In the genomic region with DNA sequence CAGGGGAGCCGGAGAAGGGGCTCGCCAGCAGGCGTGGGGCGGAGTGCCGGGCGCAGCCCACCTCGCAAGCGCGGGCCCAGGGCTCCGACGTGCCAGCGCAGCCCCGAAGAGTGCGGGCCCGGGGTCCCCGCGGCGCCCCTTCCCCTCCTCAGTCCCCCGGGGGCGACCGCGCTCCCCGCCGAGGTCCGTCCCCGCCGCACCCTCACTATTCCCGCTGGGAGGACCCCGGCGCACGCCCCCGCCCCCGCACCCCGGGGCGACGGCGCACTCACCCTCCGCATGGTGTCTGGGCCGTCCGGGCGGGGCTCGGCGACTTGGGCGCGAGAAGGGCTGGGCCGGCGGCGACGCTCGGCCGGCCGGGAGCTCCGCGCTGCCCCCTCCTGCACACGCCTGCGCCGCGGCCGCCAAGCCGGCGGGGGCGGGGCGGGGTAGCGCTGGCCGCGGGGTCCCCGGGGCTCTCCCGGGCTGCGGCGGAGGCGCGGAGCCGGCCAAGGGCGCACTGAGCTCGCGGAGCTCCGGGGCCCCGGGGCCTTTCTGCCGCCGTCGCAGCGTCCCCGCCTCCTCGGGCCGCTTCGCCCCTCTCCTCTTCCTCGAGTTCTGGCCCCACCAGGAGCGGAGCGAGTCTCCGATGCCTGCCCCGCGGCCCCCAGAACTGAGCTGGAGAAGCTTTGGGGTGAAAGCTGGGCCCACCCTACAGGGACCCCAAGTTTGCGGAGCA, we compare ENCODE assay signal across 8 cellular contexts.
DNase-seq lines count a peak whose midpoint lies in the region; ATAC-seq and TF ChIP-seq lines count a peak whose summit lies in the region.

No MANE protein-coding gene starts in this region.

- DNase-seq in Ammon's horn (ENCODE audit: low spot score) (peak; percentile 18), glutamatergic neuron (peak; percentile 53), psoas muscle (peak; percentile 27 to 56), kidney glomerular epithelial cell (lab: John Stamatoyannopoulos, UW) (no peak), foreskin melanocyte (no peak)

- H3K9me3 Mint-ChIP-seq in glutamatergic neuron (ENCODE audit: unreplicated experiment), result no peaks in the 10 kb centered on the region

- H3K36me3 ChIP-seq in psoas muscle (ENCODE audit: insufficient read depth in 1 of 2, low read depth in 1 of 2), result no peaks in the 10 kb centered on the region

- H3K27me3 Mint-ChIP-seq in glutamatergic neuron (ENCODE audit: unreplicated experiment), result peaks cover 10% of the 10 kb centered on the region

- TF ChIP-seq CTCF in glutamatergic neuron (IDR thresholded peaks at IDR 0.05; ENCODE audit: partially characterized antibody, unreplicated experiment) (no peak), psoas muscle (IDR thresholded peaks at IDR 0.05) (no peak)

- no peaks in the 10 kb centered on the region for H3K36me3 Mint-ChIP-seq in glutamatergic neuron (ENCODE audit: unreplicated experiment)

- H3K4me3 Mint-ChIP-seq in glutamatergic neuron (ENCODE audit: unreplicated experiment), result peak overlapping the region; percentile 87

- ATAC-seq in GM18520 (IDR thresholded peaks at IDR 0.05; ENCODE audit: unreplicated experiment) (peak; percentile 66), HG02885 (IDR thresholded peaks at IDR 0.05; ENCODE audit: poor library complexity, unreplicated experiment) (peak; percentile 87), SK-N-SH treated with all-trans-retinoic acid at 6 μM for 48 hours (peak; percentile 46; the same call in 2 of the 3 replicates), psoas muscle (peak in 3 of 4 donors; percentile 56 to 70 (median 61))

- H3K4me1 Mint-ChIP-seq in glutamatergic neuron (ENCODE audit: low read depth, unreplicated experiment), result peaks cover 1% of the 10 kb centered on the region

- H3K4me1 ChIP-seq in psoas muscle, result no peaks in the 10 kb centered on the region

- peaks cover 5 to 86% (median 11%) of the 10 kb centered on the region in 3 donors for H3K27me3 ChIP-seq in psoas muscle (ENCODE audit: insufficient read depth in 3 of 3, low read length in 2 of 3)

- 0 to 1% (median 0%) methylated on average over 34 to 93 of the region's 93 CpGs for WGBS in psoas muscle, 3 donors

- H3K9me3 ChIP-seq in psoas muscle, result no peaks in the 10 kb centered on the region

- H3K27ac Mint-ChIP-seq in glutamatergic neuron (ENCODE audit: unreplicated experiment), result no peak overlapping the region

- peak overlapping the region; percentile 63 for H3K4me3 ChIP-seq in psoas muscle

- intact Hi-C loops in psoas muscle (cut with DNase I), result no loop called here

- no peak overlapping the region for H3K27ac ChIP-seq in psoas muscle

TF ChIP-seq in SK-N-SH treated with all-trans-retinoic acid at 6 μM for 48 hours, 23 proteins besides CTCF, POLR2A, EP300 and RAD21:
- TF ChIP-seq ESRRG (CRISPR knock-in tag; IDR thresholded peaks at IDR 0.05), result no peak
- no peak for TF ChIP-seq TCF4 (CRISPR knock-in tag; IDR thresholded peaks at IDR 0.05; ENCODE audit: borderline replicate concordance)
- TF ChIP-seq GLIS3 (CRISPR knock-in tag; IDR thresholded peaks at IDR 0.05), result no peak
- no peak for TF ChIP-seq BACH2 (CRISPR knock-in tag; IDR thresholded peaks at IDR 0.05; ENCODE audit: borderline replicate concordance)
- no peak for TF ChIP-seq OSR1 (CRISPR knock-in tag; IDR thresholded peaks at IDR 0.05)
- no peak for TF ChIP-seq POU6F1 (CRISPR knock-in tag; IDR thresholded peaks at IDR 0.05; ENCODE audit: borderline replicate concordance, low read depth)
- no peak for TF ChIP-seq ZFP30 (CRISPR knock-in tag; IDR thresholded peaks at IDR 0.05)
- no peak for TF ChIP-seq ZNF565 (CRISPR knock-in tag; conservative IDR thresholded peaks at IDR 0.05; ENCODE audit: low read depth)
- TF ChIP-seq, protein P1, sequence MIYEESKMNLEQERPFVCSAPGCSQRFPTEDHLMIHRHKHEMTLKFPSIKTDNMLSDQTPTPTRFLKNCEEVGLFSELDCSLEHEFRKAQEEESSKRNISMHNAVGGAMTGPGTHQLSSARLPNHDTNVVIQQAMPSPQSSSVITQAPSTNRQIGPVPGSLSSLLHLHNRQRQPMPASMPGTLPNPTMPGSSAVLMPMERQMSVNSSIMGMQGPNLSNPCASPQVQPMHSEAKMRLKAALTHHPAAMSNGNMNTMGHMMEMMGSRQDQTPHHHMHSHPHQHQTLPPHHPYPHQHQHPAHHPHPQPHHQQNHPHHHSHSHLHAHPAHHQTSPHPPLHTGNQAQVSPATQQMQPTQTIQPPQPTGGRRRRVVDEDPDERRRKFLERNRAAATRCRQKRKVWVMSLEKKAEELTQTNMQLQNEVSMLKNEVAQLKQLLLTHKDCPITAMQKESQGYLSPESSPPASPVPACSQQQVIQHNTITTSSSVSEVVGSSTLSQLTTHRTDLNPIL (CRISPR knock-in tag; IDR thresholded peaks at IDR 0.05; ENCODE audit: low read depth), result no peak
- no peak for TF ChIP-seq ZFP3 (CRISPR knock-in tag; IDR thresholded peaks at IDR 0.05)
- TF ChIP-seq SNAI2 (CRISPR knock-in tag; IDR thresholded peaks at IDR 0.05), result no peak
- no peak for TF ChIP-seq PPARA (CRISPR knock-in tag; IDR thresholded peaks at IDR 0.05; ENCODE audit: borderline replicate concordance)
- no peak for TF ChIP-seq PATZ1 (CRISPR knock-in tag; IDR thresholded peaks at IDR 0.05; ENCODE audit: borderline replicate concordance)
- no peak for TF ChIP-seq TOX (CRISPR knock-in tag; IDR thresholded peaks at IDR 0.05; ENCODE audit: borderline replicate concordance)
- no peak for TF ChIP-seq ZNF70 (CRISPR knock-in tag; IDR thresholded peaks at IDR 0.05)
- no peak for TF ChIP-seq RARB (CRISPR knock-in tag; IDR thresholded peaks at IDR 0.05)
- TF ChIP-seq ISL1 (CRISPR knock-in tag; IDR thresholded peaks at IDR 0.05), result no peak
- no peak for TF ChIP-seq ZC3H10 (CRISPR knock-in tag; IDR thresholded peaks at IDR 0.05)
- no peak for TF ChIP-seq ZNF8 (CRISPR knock-in tag; IDR thresholded peaks at IDR 0.05)

Comparison
In these comparisons a context has a peak if more than half of its experiments do, and no peak if none do; other contexts are left out.
1. DNase-seq: peak in Ammon's horn (single experiment), glutamatergic neuron (single experiment) and psoas muscle (2 of 2); none in kidney glomerular epithelial cell (single experiment) and foreskin melanocyte (single experiment).
2. Peak in every context shown above with its lines, with median percentiles within 50 percentile points of each other: ATAC-seq.